ENCODE assay signal across 21 cellular contexts in the genomic region with DNA sequence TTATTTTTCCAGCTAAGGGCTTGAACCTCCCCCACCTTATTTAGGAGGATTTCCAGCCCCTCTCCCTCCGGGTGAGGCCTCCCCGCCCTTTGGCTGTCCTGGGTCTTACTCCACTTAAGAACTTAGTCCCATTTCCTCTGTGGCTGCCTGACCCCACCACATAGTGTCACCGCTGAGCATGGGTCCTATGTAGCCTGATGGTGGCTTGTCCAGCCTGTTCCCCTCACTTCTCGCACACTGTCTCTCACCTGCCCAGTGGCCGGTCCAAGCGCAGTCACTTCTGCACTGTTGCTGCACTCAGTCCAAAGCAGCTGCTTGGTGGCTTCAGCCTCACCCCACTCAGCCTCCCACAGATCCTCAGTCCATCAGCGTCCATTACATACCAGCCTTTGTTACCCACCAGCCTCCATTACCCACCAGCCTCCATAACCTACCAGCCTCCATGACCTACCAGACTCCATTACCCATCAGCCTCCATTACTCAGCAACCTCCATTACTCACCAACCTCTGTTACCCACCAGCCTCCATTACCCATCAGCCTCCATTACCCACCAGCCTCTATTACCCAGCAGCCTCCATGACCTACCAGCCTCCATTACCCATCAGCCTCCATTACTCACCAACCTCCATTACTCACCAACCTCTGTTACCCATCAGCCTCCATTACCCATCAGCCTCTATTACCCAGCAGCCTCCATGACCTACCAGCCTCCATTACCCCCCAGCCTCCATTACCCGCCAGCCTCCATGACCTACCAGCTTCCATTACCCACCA.
DNase-seq lines count a peak whose midpoint lies in the region; FAIRE-seq and TF ChIP-seq lines count a peak whose summit lies in the region.
"Had no signal": no experiment of that assay in that cellular context is flagged by ENCODE, and none has a peak within 500 bp of the region (broad histone marks: within the 10 kb centered on the region; RNA-seq: fewer than 3 reads in every experiment).

No MANE protein-coding gene starts in this region.

- no peak overlapping the region for H2BK20ac ChIP-seq in H1 (ENCODE audit: low read length)

- TF ChIP-seq CTCF in Loucy (conservative IDR thresholded peaks at IDR 0.05; ENCODE audit: low read length) = peak; percentile 25; the same call in 1 of the 2 replicates
- TF ChIP-seq CTCF in H1 (IDR thresholded peaks at IDR 0.05; ENCODE audit: control extremely low read depth in 1 of 3, insufficient read depth in 1 of 3, low read depth in 1 of 3, low read length in 3 of 3) = peak in 1 of 3 experiments; percentile 2; a peak in 1 of 4 replicates
- no peak for TF ChIP-seq CTCF in sigmoid colon (IDR thresholded peaks at IDR 0.05)

- H3K18ac ChIP-seq in H1 (ENCODE audit: extremely low read depth, low read length) = no peak overlapping the region; the same call in 1 of the 2 replicates

- peak overlapping the region; percentile 65; the same call in 1 of the 2 replicates for H2BK15ac ChIP-seq in H1 (ENCODE audit: low read length)

- H3K4me1 ChIP-seq in Loucy (ENCODE audit: insufficient read depth, low read length, poor library complexity, severe bottlenecking) (no peaks in the 10 kb centered on the region), H1 (replicated peaks in 1 of 4; ENCODE audit: control insufficient read depth in 3 of 4, insufficient read depth in 4 of 4, low read length in 3 of 4) (no peaks in the 10 kb centered on the region; a peak in 1 of 7 replicates), sigmoid colon (no peaks in the 10 kb centered on the region)
- H3K4me1 ChIP-seq: SJSA1 had no signal

- H2BK120ac ChIP-seq in H1 (replicated peaks; ENCODE audit: low read depth, low read length) = no peak overlapping the region

- peak overlapping the region; percentile 59; the same call in 1 of the 2 replicates for H4K8ac ChIP-seq in H1 (ENCODE audit: extremely low read depth, insufficient read depth, low read length)

- H3K23me2 ChIP-seq in H1 (ENCODE audit: low read depth, low read length) = peaks cover 4% of the 10 kb centered on the region; the same call in 1 of the 2 replicates

- no peaks in the 10 kb centered on the region for H3F3A ChIP-seq in Loucy (ENCODE audit: low read depth)

- H3K27me3 ChIP-seq in Loucy (ENCODE audit: insufficient read depth, low read length, poor library complexity, severe bottlenecking) (no peaks in the 10 kb centered on the region), H1 (replicated peaks in 1 of 4; ENCODE audit: control insufficient read depth in 3 of 4, extremely low read depth in 1 of 4, insufficient read depth in 3 of 4, low read length in 3 of 4) (no peaks in the 10 kb centered on the region; a peak in 1 of 7 replicates), sigmoid colon (no peaks in the 10 kb centered on the region)
- H3K27me3 ChIP-seq: heart left ventricle, SJSA1 had no signal

- no peak overlapping the region for H2AFZ ChIP-seq in Loucy (ENCODE audit: low read length)
- no peak overlapping the region for H2AFZ ChIP-seq in H1 (ENCODE audit: low read length)

- 0 out of 4 replicates have a peak, but pooled peaks of 1 of the 2 experiments have one; percentile 4 for TF ChIP-seq RAD21 in H1 (IDR thresholded peaks at IDR 0.05 in 1 of 2, conservative IDR thresholded peaks at IDR 0.05 in 1 of 2; ENCODE audit: low read depth in 2 of 2, low read length in 2 of 2)

- no peak overlapping the region for H3K14ac ChIP-seq in H1 (ENCODE audit: insufficient read length)

- H2BK12ac ChIP-seq in H1 (ENCODE audit: low read depth, low read length) = peak overlapping the region; percentile 71; the same call in 1 of the 2 replicates

- H3K36me3 ChIP-seq in Loucy (ENCODE audit: insufficient read depth, low read length) (no peaks in the 10 kb centered on the region), H1 (ENCODE audit: control insufficient read depth in 2 of 4, insufficient read depth in 4 of 4, low read length in 3 of 4) (no peaks in the 10 kb centered on the region), sigmoid colon (no peaks in the 10 kb centered on the region)
- H3K36me3 ChIP-seq: heart left ventricle, SJSA1 had no signal

- no peak overlapping the region for H3K56ac ChIP-seq in H1 (replicated peaks; ENCODE audit: insufficient read length, low read depth, low read length)

- no peak overlapping the region for H3K23ac ChIP-seq in H1 (ENCODE audit: insufficient read length)

- WGBS in H1 (ENCODE audit: extremely low coverage in 1 of 2, insufficient coverage in 1 of 2, insufficient read length in 1 of 2, insufficient replicate concordance in 2 of 2, low coverage in 1 of 2, low lambda C conversion rate in 2 of 2, missing lambda C conversion rate in 1 of 2), 2 experiments = 92% methylated on average over 8 of the region's 8 CpGs; no CpG with 5 or more reads in 1 of the 2 experiments
- 93 to 95% methylated on average over 8 of the region's 8 CpGs for WGBS in sigmoid colon, 2 donors

- TF ChIP-seq POLR2A in H1 (IDR thresholded peaks at IDR 0.05; ENCODE audit: control extremely low read depth in 1 of 2, low read depth in 2 of 2, low read length in 2 of 2) (no peak), sigmoid colon (IDR thresholded peaks at IDR 0.05) (no peak)

- H3K9ac ChIP-seq in Loucy (ENCODE audit: low read depth, low read length, poor library complexity, severe bottlenecking) (no peak overlapping the region), H1 (replicated peaks in 1 of 4; ENCODE audit: extremely low read depth in 1 of 4, low read depth in 3 of 4, low read length in 3 of 4) (no peak overlapping the region)

- intact Hi-C loops in sigmoid colon (cut with DNase I) = no loop called here

- H2BK5ac ChIP-seq in H1 (ENCODE audit: low read depth, low read length) = no peak overlapping the region; the same call in 1 of the 2 replicates

- H4K20me1 ChIP-seq in Loucy (ENCODE audit: insufficient read depth, low read length, poor library complexity, severe bottlenecking) (no peaks in the 10 kb centered on the region), H1 (replicated peaks in 1 of 2; ENCODE audit: control insufficient read depth in 1 of 2, insufficient read depth in 2 of 2, low read length in 2 of 2) (no peaks in the 10 kb centered on the region)

- H3K79me2 ChIP-seq in Loucy (ENCODE audit: insufficient read depth, low read length) (no peaks in the 10 kb centered on the region), H1 (ENCODE audit: control insufficient read depth in 1 of 2, insufficient read depth in 2 of 2, low read length in 2 of 2) (no peaks in the 10 kb centered on the region)

- H3K9me3 ChIP-seq in Loucy (ENCODE audit: insufficient read depth, low read depth, low read length) (no peaks in the 10 kb centered on the region), H1 (ENCODE audit: insufficient read depth in 2 of 2, low read depth in 1 of 2, low read length in 1 of 2) (no peaks in the 10 kb centered on the region), sigmoid colon (peaks cover 0 to 3% (median 0%) of the 10 kb centered on the region in 4 donors)
- H3K9me3 ChIP-seq: heart left ventricle, SJSA1 had no signal

- H2AK5ac ChIP-seq in H1 (ENCODE audit: low read depth, low read length) = no peak overlapping the region

- H4K91ac ChIP-seq in H1 (replicated peaks; ENCODE audit: insufficient read length, low read length) = no peak overlapping the region

- no peaks in the 10 kb centered on the region for H3K79me1 ChIP-seq in H1 (ENCODE audit: low read depth, low read length)

- CTCF ChIA-PET in H1 (lab: Charles Lee; ENCODE audit: partially characterized antibody) = interaction anchor here (0.9 to 1.5 kb wide), 3 partner anchors 8 to 15 kb away, joined by 3 to 5 read pairs (median 3); no protein-coding TSS in a partner anchor

- no peak overlapping the region for H4K5ac ChIP-seq in H1 (ENCODE audit: insufficient read length, low read depth, low read length)

- H3K4ac ChIP-seq in H1 (replicated peaks; ENCODE audit: insufficient read length, low read depth, low read length) = no peak overlapping the region

- peak; percentile 14 for DNase-seq in D341Med (ENCODE audit: low spot score)
- DNase-seq in H1 (ENCODE audit: low read depth in 1 of 2, low spot score in 2 of 2) = peak in 1 of 2 experiments; percentile 36
- peak; percentile 33 for DNase-seq in sigmoid colon
- DNase-seq in stimulated activated CD4-positive, alpha-beta T cell treated with anti-CD3 and anti-CD28 coated beads, Interleukin-4, amount 100 ng/mL, for 24 hours = no peak
- no peak for DNase-seq in activated T-cell treated with anti-CD3 and anti-CD28 coated beads for 4 hours
- no peak for DNase-seq in NCI-H1417 (lab: John Stamatoyannopoulos, UW)
- DNase-seq in stimulated activated CD4-positive, alpha-beta T cell treated with anti-CD3 and anti-CD28 coated beads, Interleukin-2, amount 100 ng/mL, for 24 hours = no peak
- DNase-seq: activated CD4-positive, alpha-beta T cell treated with anti-CD3 and anti-CD28 coated beads, Interleukin-2, amount 50 U/mL, for 48 hours; activated T-cell treated with anti-CD3 and anti-CD28 coated beads, Interleukin-2, amount 50 U/mL, for 72 hours; CD4-positive, alpha-beta T cell; left ventricle myocardium superior; NCI-H1105 treated with DMSO at 0.1 percent for 48 hours; NCI-H2107; NCI-H510A treated with DMSO at 0.1 percent for 48 hours; NK-92 treated with Interleukin-12 subunit alpha and Interleukin-12 subunit beta, amount 100 ng/mL, for 24 hours; substantia nigra; T-helper 17 cell had no signal

- no peaks in the 10 kb centered on the region for H3K9me2 ChIP-seq in Loucy (replicated peaks; ENCODE audit: low read depth, low read length)

- H3K4me2 ChIP-seq in Loucy (ENCODE audit: low read depth, low read length, poor library complexity, severe bottlenecking) (no peak overlapping the region), H1 (ENCODE audit: insufficient read depth in 1 of 2, low read depth in 2 of 2, low read length in 2 of 2) (no peak overlapping the region)

- POLR2A ChIA-PET in H1 (lab: Charles Lee; ENCODE audit: partially characterized antibody) = no interaction called here

- no peak overlapping the region for H3K27ac ChIP-seq in H1 (ENCODE audit: low read depth, low read length)
- no peak overlapping the region for H3K27ac ChIP-seq in sigmoid colon
- H3K27ac ChIP-seq: heart left ventricle, SJSA1 had no signal

- H3K4me3 ChIP-seq in Loucy (ENCODE audit: low read length, poor library complexity, severe bottlenecking) (no peak overlapping the region), H1 (ENCODE audit: extremely low read depth in 1 of 4, insufficient read depth in 2 of 4, low read depth in 3 of 4, low read length in 4 of 4) (no peak overlapping the region), sigmoid colon (no peak overlapping the region)
- H3K4me3 ChIP-seq: heart left ventricle, SJSA1 had no signal

- FAIRE-seq in H1 (lab: Jason Lieb, UNC) = no peak
- FAIRE-seq: endometrium had no signal

- TF ChIP-seq EP300 in H1 (IDR thresholded peaks at IDR 0.05; ENCODE audit: borderline replicate concordance in 1 of 2, low read depth in 2 of 2, low read length in 2 of 2) = no peak
- TF ChIP-seq EP300 in sigmoid colon (IDR thresholded peaks at IDR 0.05) = no peak

TF ChIP-seq in H1, 55 proteins besides CTCF, POLR2A, EP300 and RAD21 (continues in another document):
- no peak for TF ChIP-seq ZNF274 (IDR thresholded peaks at IDR 0.05; ENCODE audit: borderline replicate concordance, extremely low read depth, low read length)
- TF ChIP-seq SP2 (IDR thresholded peaks at IDR 0.05; ENCODE audit: low read length) = no peak
- TF ChIP-seq CTBP2 (IDR thresholded peaks at IDR 0.05; ENCODE audit: borderline replicate concordance, insufficient read depth, insufficient read length, low read length) = no peak

Comparison
In these comparisons a context has a peak if more than half of its experiments do, and no peak if none do; other contexts are left out.
1. DNase-seq: peak in D341Med (single experiment) and sigmoid colon (single experiment); none in stimulated activated CD4-positive, alpha-beta T cell treated with anti-CD3 and anti-CD28 coated beads, Interleukin-4, amount 100 ng/mL, for 24 hours (single experiment), activated T-cell treated with anti-CD3 and anti-CD28 coated beads for 4 hours (single experiment), NCI-H1417 (0 of 3) and stimulated activated CD4-positive, alpha-beta T cell treated with anti-CD3 and anti-CD28 coated beads, Interleukin-2, amount 100 ng/mL, for 24 hours (0 of 2).